Comparison of ENCODE assay signal across 24 cellular contexts in genomic region chr1:97562096-97562495, GRCh38.
"Had no signal": no experiment of that assay in that cellular context is flagged by ENCODE, and none has a peak within 500 bp of the region (broad histone marks: within the 10 kb centered on the region; RNA-seq: fewer than 3 reads in every experiment).

No MANE protein-coding gene starts in this region.

- H3K79me2 ChIP-seq: hepatocyte had no signal

- H3K4me3 Mint-ChIP-seq: activated CD4-positive, alpha-beta memory T cell treated with anti-CD3 and anti-CD28 coated beads, Interleukin-2, amount 10 ng/mL, durations not matched to agents 7 days and 5 days; activated CD4-positive, alpha-beta T cell treated with anti-CD3 and anti-CD28 coated beads for 36 hours; activated CD8-positive, alpha-beta memory T cell treated with anti-CD3 and anti-CD28 coated beads, Interleukin-2, amount 10 ng/mL, durations not matched to agents 7 days and 5 days; activated naive CD8-positive, alpha-beta T cell; natural killer cell; stimulated activated naive CD8-positive, alpha-beta T cell treated with anti-CD3 and anti-CD28 coated beads, Interleukin-15, Interleukin-2, amounts not matched to agents 100 ng/mL and 50 ng/mL, for 24 hours; T-helper 2 cell treated with Interferon-gamma antibody and Interleukin-4, amounts not matched to agents 5 μg/mL and 100 μg/mL, for 36 hours; WTC11 had no signal

- H3K4me1 Mint-ChIP-seq: activated CD4-positive, alpha-beta memory T cell treated with anti-CD3 and anti-CD28 coated beads, Interleukin-2, amount 10 ng/mL, durations not matched to agents 7 days and 5 days; activated CD4-positive, alpha-beta T cell treated with anti-CD3 and anti-CD28 coated beads for 36 hours; activated CD8-positive, alpha-beta memory T cell treated with anti-CD3 and anti-CD28 coated beads, Interleukin-2, amount 10 ng/mL, durations not matched to agents 7 days and 5 days had no signal

- H3K4me3 ChIP-seq: coronary artery, hepatocyte, lower lobe of right lung, ovary, psoas muscle, right lobe of liver, suprapubic skin, transverse colon, vagina had no signal

- H3K36me3 ChIP-seq: lower lobe of right lung, ovary, suprapubic skin, transverse colon, vagina had no signal

- H3K4me2 ChIP-seq: hepatocyte had no signal

- H3K9me3 ChIP-seq: lower lobe of right lung, ovary, psoas muscle, right lobe of liver, suprapubic skin, transverse colon, vagina had no signal

- FAIRE-seq: small intestine, TTC549 had no signal

- H3K27me3 Mint-ChIP-seq: activated CD4-positive, alpha-beta memory T cell treated with anti-CD3 and anti-CD28 coated beads, Interleukin-2, amount 10 ng/mL, durations not matched to agents 7 days and 5 days; activated CD4-positive, alpha-beta T cell treated with anti-CD3 and anti-CD28 coated beads for 36 hours; activated CD8-positive, alpha-beta memory T cell treated with anti-CD3 and anti-CD28 coated beads, Interleukin-2, amount 10 ng/mL, durations not matched to agents 7 days and 5 days; activated naive CD8-positive, alpha-beta T cell; stimulated activated naive CD8-positive, alpha-beta T cell treated with anti-CD3 and anti-CD28 coated beads, Interleukin-15, Interleukin-2, amounts not matched to agents 100 ng/mL and 50 ng/mL, for 24 hours had no signal

- H3K9me3 Mint-ChIP-seq: activated CD4-positive, alpha-beta memory T cell treated with anti-CD3 and anti-CD28 coated beads, Interleukin-2, amount 10 ng/mL, durations not matched to agents 7 days and 5 days; natural killer cell; stimulated activated naive CD8-positive, alpha-beta T cell treated with anti-CD3 and anti-CD28 coated beads, Interleukin-15, Interleukin-2, amounts not matched to agents 100 ng/mL and 50 ng/mL, for 24 hours; T-helper 2 cell treated with Interferon-gamma antibody and Interleukin-4, amounts not matched to agents 5 μg/mL and 100 μg/mL, for 36 hours; WTC11 had no signal

- H3K36me3 Mint-ChIP-seq: natural killer cell, WTC11 had no signal

- H3K27ac ChIP-seq: coronary artery, foreskin keratinocyte, hepatocyte, lower lobe of right lung, ovary, psoas muscle, right lobe of liver, suprapubic skin, transverse colon, vagina had no signal

- H3K27me3 ChIP-seq: foreskin keratinocyte, hepatocyte, ovary, right lobe of liver, suprapubic skin, transverse colon, vagina had no signal

- H3K4me1 ChIP-seq: foreskin keratinocyte, lower lobe of right lung, psoas muscle, right lobe of liver, suprapubic skin, transverse colon, vagina had no signal

- H3K27ac Mint-ChIP-seq: activated CD4-positive, alpha-beta memory T cell treated with anti-CD3 and anti-CD28 coated beads, Interleukin-2, amount 10 ng/mL, durations not matched to agents 7 days and 5 days; activated CD4-positive, alpha-beta T cell treated with anti-CD3 and anti-CD28 coated beads for 36 hours; activated CD8-positive, alpha-beta memory T cell treated with anti-CD3 and anti-CD28 coated beads, Interleukin-2, amount 10 ng/mL, durations not matched to agents 7 days and 5 days; activated naive CD8-positive, alpha-beta T cell; natural killer cell; stimulated activated naive CD8-positive, alpha-beta T cell treated with anti-CD3 and anti-CD28 coated beads, Interleukin-15, Interleukin-2, amounts not matched to agents 100 ng/mL and 50 ng/mL, for 24 hours; T-helper 2 cell treated with Interferon-gamma antibody and Interleukin-4, amounts not matched to agents 5 μg/mL and 100 μg/mL, for 36 hours; WTC11 had no signal

- DNase-seq: activated CD4-positive, alpha-beta memory T cell treated with anti-CD3 and anti-CD28 coated beads, Interleukin-2, amount 10 ng/mL, durations not matched to agents 7 days and 5 days; activated CD4-positive, alpha-beta T cell treated with anti-CD3 and anti-CD28 coated beads for 36 hours; activated CD8-positive, alpha-beta memory T cell treated with anti-CD3 and anti-CD28 coated beads, Interleukin-2, amount 10 ng/mL, durations not matched to agents 7 days and 5 days; amniotic stem cell; foreskin keratinocyte; left cardiac atrium; lower lobe of right lung; natural killer cell; ovary; psoas muscle; right lobe of liver; small intestine; stimulated activated CD4-positive, alpha-beta T cell treated with anti-CD3 and anti-CD28 coated beads, Interleukin-15, amount 100 ng/mL, for 24 hours; stimulated activated CD4-positive, alpha-beta T cell treated with anti-CD3 and anti-CD28 coated beads, Interleukin-2, amount 100 ng/mL, for 48 hours; transverse colon had no signal

- H2AFZ ChIP-seq: hepatocyte had no signal

- ATAC-seq: activated CD4-positive, alpha-beta T cell treated with anti-CD3 and anti-CD28 coated beads for 36 hours; activated CD8-positive, alpha-beta memory T cell treated with anti-CD3 and anti-CD28 coated beads, Interleukin-2, amount 10 ng/mL, durations not matched to agents 7 days and 5 days; foreskin keratinocyte; left cardiac atrium; natural killer cell; psoas muscle; right lobe of liver; WTC11 had no signal
